Comparison of ENCODE assay signal across 17 cellular contexts in genomic region chr5:155883966-155884555, GRCh38.
DNase-seq lines count a peak whose midpoint lies in the region; ATAC-seq, FAIRE-seq and TF ChIP-seq lines count a peak whose summit lies in the region.
"Had no signal": no experiment of that assay in that cellular context is flagged by ENCODE, and none has a peak within 500 bp of the region (broad histone marks: within the 10 kb centered on the region; RNA-seq: fewer than 3 reads in every experiment).

No MANE protein-coding gene starts in this region.

- FAIRE-seq in HTR-8/SVneo (lab: Jason Lieb, UNC): no peak

- no peak overlapping the region for H2BK5ac ChIP-seq in neuronal stem cell (ENCODE audit: low read length)

- H4K91ac ChIP-seq in neuronal stem cell (ENCODE audit: low read depth, low read length, poor library complexity): no peak overlapping the region

- ATAC-seq in GM21529 (IDR thresholded peaks at IDR 0.05; ENCODE audit: unreplicated experiment): no peak
- ATAC-seq: activated CD8-positive, alpha-beta memory T cell treated with anti-CD3 and anti-CD28 coated beads, Interleukin-2, amount 10 ng/mL, durations not matched to agents 7 days and 5 days; GM23338 had no signal

- H3K36me3 ChIP-seq in WERI-Rb-1: no peaks in the 10 kb centered on the region
- H3K36me3 ChIP-seq in neuronal stem cell (replicated peaks in 1 of 2; ENCODE audit: control insufficient read depth in 2 of 2, insufficient read depth in 2 of 2, low read length in 2 of 2): no peaks in the 10 kb centered on the region

- no peaks in the 10 kb centered on the region for H3K27me3 ChIP-seq in WERI-Rb-1 (ENCODE audit: insufficient read depth, low read depth, severe bottlenecking)
- H3K27me3 ChIP-seq in neuronal stem cell (ENCODE audit: control insufficient read depth in 3 of 3, insufficient read depth in 3 of 3, low read depth in 1 of 3, low read length in 3 of 3): no peaks in the 10 kb centered on the region

- DNase-seq in NCI-H2171 treated with DMSO at 0.1 percent for 48 hours (lab: John Stamatoyannopoulos, UW): peak; percentile 14
- DNase-seq in NCI-H2171 (lab: John Stamatoyannopoulos, UW): no peak
- DNase-seq in NCI-H345 (lab: John Stamatoyannopoulos, UW): peak; percentile 34
- peak; percentile 63 for DNase-seq in WERI-Rb-1
- DNase-seq in neuronal stem cell (ENCODE audit: low spot score): peak; percentile 51
- DNase-seq in NOMO-1 (lab: John Stamatoyannopoulos, UW; ENCODE audit: unreplicated experiment in 2 of 2): no peak
- no peak for DNase-seq in HTR-8/SVneo (ENCODE audit: insufficient read length, low spot score)
- DNase-seq: 8988T; activated CD4-positive, CD25-positive, alpha-beta regulatory T cell treated with anti-CD3 and anti-CD28 coated beads, Interleukin-2, amount 50 U/mL, for 72 hours; activated CD8-positive, alpha-beta memory T cell treated with anti-CD3 and anti-CD28 coated beads, Interleukin-2, amount 10 ng/mL, durations not matched to agents 7 days and 5 days; activated effector memory CD4-positive, alpha-beta T cell treated with Interleukin-2 at 50 U/mL for 16 hours; KG1; NCI-H1694; SHP77 treated with DMSO at 0.1 percent for 48 hours had no signal

- no peak overlapping the region for H3K14ac ChIP-seq in neuronal stem cell (ENCODE audit: low read length)

- H3K9me3 ChIP-seq in WERI-Rb-1 (ENCODE audit: severe bottlenecking): peaks cover 3% of the 10 kb centered on the region
- H3K9me3 ChIP-seq in neuronal stem cell (replicated peaks in 1 of 2; ENCODE audit: control insufficient read depth in 2 of 2, insufficient read depth in 1 of 2, low read depth in 1 of 2, low read length in 2 of 2): no peaks in the 10 kb centered on the region

- no peak overlapping the region for H2BK12ac ChIP-seq in neuronal stem cell (ENCODE audit: low read length)

- H3K4ac ChIP-seq in neuronal stem cell (ENCODE audit: low read length): no peak overlapping the region

- H3K9ac ChIP-seq in neuronal stem cell (ENCODE audit: low read depth, low read length, poor library complexity): no peak overlapping the region

- no peak overlapping the region for H4K8ac ChIP-seq in neuronal stem cell (ENCODE audit: low read depth, low read length)

- H2AK5ac ChIP-seq in neuronal stem cell (ENCODE audit: low read depth, low read length): no peak overlapping the region

- no peak for TF ChIP-seq CTCF in WERI-Rb-1 (IDR thresholded peaks at IDR 0.05; ENCODE audit: low read depth, low read length)

- H3K23ac ChIP-seq in neuronal stem cell (ENCODE audit: low read depth, low read length, poor library complexity): no peak overlapping the region

- no peaks in the 10 kb centered on the region for H3K79me1 ChIP-seq in neuronal stem cell (ENCODE audit: low read depth, low read length)

- H3K4me2 ChIP-seq in neuronal stem cell (ENCODE audit: insufficient read depth, low read length, poor library complexity, severe bottlenecking): no peak overlapping the region
- H3K4me2 ChIP-seq: GM23338 had no signal

- H2BK120ac ChIP-seq in neuronal stem cell (ENCODE audit: low read depth, low read length): no peak overlapping the region

- peak overlapping the region; percentile 66 for H3K27ac ChIP-seq in WERI-Rb-1
- H3K27ac ChIP-seq in neuronal stem cell (replicated peaks; ENCODE audit: low read length): no peak overlapping the region

- no CpG with 5 or more reads among the region's 7 CpGs for WGBS in neuronal stem cell (ENCODE audit: extremely low coverage in 2 of 2, insufficient read length in 2 of 2, insufficient replicate concordance in 1 of 2), 2 donors

- no peak overlapping the region for H2AFZ ChIP-seq in neuronal stem cell (ENCODE audit: low read length)
- H2AFZ ChIP-seq: GM23338 had no signal

- no peak overlapping the region for H2BK15ac ChIP-seq in neuronal stem cell (ENCODE audit: low read length)

- H3K4me1 ChIP-seq in neuronal stem cell (ENCODE audit: control insufficient read depth in 2 of 2, insufficient read depth in 1 of 2, low read depth in 1 of 2, low read length in 2 of 2): no peaks in the 10 kb centered on the region

- H3K4me3 ChIP-seq in WERI-Rb-1 (ENCODE audit: low read depth, low read length): no peak overlapping the region
- no peak overlapping the region for H3K4me3 ChIP-seq in neuronal stem cell (ENCODE audit: low read length in 2 of 2)
- H3K4me3 ChIP-seq: GM23338, lung had no signal

- H3K18ac ChIP-seq in neuronal stem cell (ENCODE audit: low read length): no peak overlapping the region

Comparison
In these comparisons a context has a peak if more than half of its experiments do, and no peak if none do; other contexts are left out.
1. DNase-seq: peak in NCI-H2171 treated with DMSO at 0.1 percent for 48 hours (single experiment), NCI-H345 (single experiment), WERI-Rb-1 (single experiment) and neuronal stem cell (single experiment); none in NCI-H2171 (single experiment), NOMO-1 (0 of 2) and HTR-8/SVneo (single experiment).